In genomic region chr5:146718628-146719027, GRCh38 we compare ENCODE assay signal across 24 cellular contexts.
"Had no signal": no experiment of that assay in that cellular context is flagged by ENCODE, and none has a peak within 500 bp of the region (broad histone marks: within the 10 kb centered on the region; RNA-seq: fewer than 3 reads in every experiment).

No MANE protein-coding gene starts in this region.

- H3K27ac ChIP-seq: lower lobe of right lung, right atrium auricular region, testis, upper lobe of right lung, VCaP had no signal

- ATAC-seq: activated naive CD8-positive, alpha-beta T cell treated with anti-CD3 and anti-CD28 coated beads, Interleukin-2, amount 50 U/mL, for 24 hours; lower lobe of right lung; stimulated activated naive CD8-positive, alpha-beta T cell treated with anti-CD3 and anti-CD28 coated beads, Interleukin-15, amount 100 ng/mL, for 72 hours; upper lobe of right lung had no signal

- H3K4me1 Mint-ChIP-seq: activated naive CD4-positive, alpha-beta T cell treated with anti-CD3 and anti-CD28 coated beads, Interleukin-2, amount 10 ng/mL, durations not matched to agents 7 days and 5 days; activated naive CD8-positive, alpha-beta T cell treated with anti-CD3 and anti-CD28 coated beads, Interleukin-2, amount 50 U/mL, for 24 hours; stimulated activated naive CD8-positive, alpha-beta T cell treated with anti-CD3 and anti-CD28 coated beads, Interleukin-15, amount 100 ng/mL, for 72 hours had no signal

- H3K4me1 ChIP-seq: lower lobe of right lung, right atrium auricular region, testis, upper lobe of right lung had no signal

- H3K9me3 Mint-ChIP-seq: activated naive CD4-positive, alpha-beta T cell treated with anti-CD3 and anti-CD28 coated beads, Interleukin-2, amount 10 ng/mL, durations not matched to agents 7 days and 5 days; activated naive CD8-positive, alpha-beta T cell treated with anti-CD3 and anti-CD28 coated beads, Interleukin-2, amount 50 U/mL, for 24 hours; nephron; stimulated activated naive CD8-positive, alpha-beta T cell treated with anti-CD3 and anti-CD28 coated beads, Interleukin-15, amount 100 ng/mL, for 72 hours had no signal

- H3K36me3 Mint-ChIP-seq: activated naive CD4-positive, alpha-beta T cell treated with anti-CD3 and anti-CD28 coated beads, Interleukin-2, amount 10 ng/mL, durations not matched to agents 7 days and 5 days had no signal

- H3K4me3 ChIP-seq: lower lobe of right lung, right atrium auricular region, testis, upper lobe of right lung had no signal

- H3K4me3 Mint-ChIP-seq: activated naive CD4-positive, alpha-beta T cell treated with anti-CD3 and anti-CD28 coated beads, Interleukin-2, amount 10 ng/mL, durations not matched to agents 7 days and 5 days; activated naive CD8-positive, alpha-beta T cell treated with anti-CD3 and anti-CD28 coated beads, Interleukin-2, amount 50 U/mL, for 24 hours; nephron; stimulated activated naive CD8-positive, alpha-beta T cell treated with anti-CD3 and anti-CD28 coated beads, Interleukin-15, amount 100 ng/mL, for 72 hours had no signal

- H3K27ac Mint-ChIP-seq: activated naive CD4-positive, alpha-beta T cell treated with anti-CD3 and anti-CD28 coated beads, Interleukin-2, amount 10 ng/mL, durations not matched to agents 7 days and 5 days; activated naive CD8-positive, alpha-beta T cell treated with anti-CD3 and anti-CD28 coated beads, Interleukin-2, amount 50 U/mL, for 24 hours; nephron; progenitor cell of endocrine pancreas; stimulated activated naive CD8-positive, alpha-beta T cell treated with anti-CD3 and anti-CD28 coated beads, Interleukin-15, amount 100 ng/mL, for 72 hours had no signal

- DNase-seq: activated CD4-positive, alpha-beta T cell treated with anti-CD3 and anti-CD28 coated beads for 1 hour; activated CD8-positive, alpha-beta memory T cell treated with anti-CD3 and anti-CD28 coated beads for 24 hours; activated CD8-positive, alpha-beta memory T cell treated with anti-CD3 and anti-CD28 coated beads, Interleukin-2, amount 50 U/mL, for 48 hours; activated effector memory CD4-positive, alpha-beta T cell treated with Interleukin-2 at 50 U/mL for 16 hours; activated naive CD4-positive, alpha-beta T cell treated with anti-CD3 and anti-CD28 coated beads, Interleukin-2, amount 10 ng/mL, durations not matched to agents 7 days and 5 days; activated naive CD8-positive, alpha-beta T cell treated with anti-CD3 and anti-CD28 coated beads, Interleukin-2, amount 50 U/mL, for 24 hours; activated T-cell treated with anti-CD3 and anti-CD28 coated beads, Interleukin-2, amount 50 U/mL, for 48 hours; anterior cingulate cortex; cerebellar nuclear complex; cortex of kidney; effector CD4-positive, alpha-beta T cell; foreskin melanocyte; glutamatergic neuron; hippocampal formation; lower lobe of right lung; stimulated activated CD4-positive, alpha-beta T cell treated with anti-CD3 and anti-CD28 coated beads, Interleukin-2, amount 100 ng/mL, for 24 hours; stimulated activated naive CD8-positive, alpha-beta T cell treated with anti-CD3 and anti-CD28 coated beads, Interleukin-15, amount 100 ng/mL, for 72 hours; T-helper 2 cell; testis; upper lobe of right lung had no signal

- H3K27me3 ChIP-seq: right atrium auricular region, testis, upper lobe of right lung had no signal

- H3K36me3 ChIP-seq: lower lobe of right lung, right atrium auricular region, upper lobe of right lung had no signal

- H3K27me3 Mint-ChIP-seq: activated naive CD4-positive, alpha-beta T cell treated with anti-CD3 and anti-CD28 coated beads, Interleukin-2, amount 10 ng/mL, durations not matched to agents 7 days and 5 days; activated naive CD8-positive, alpha-beta T cell treated with anti-CD3 and anti-CD28 coated beads, Interleukin-2, amount 50 U/mL, for 24 hours; stimulated activated naive CD8-positive, alpha-beta T cell treated with anti-CD3 and anti-CD28 coated beads, Interleukin-15, amount 100 ng/mL, for 72 hours had no signal

- H3K9me3 ChIP-seq: lower lobe of right lung, right atrium auricular region, testis, upper lobe of right lung had no signal
